ENCODE assay signal across 8 cellular contexts in genomic region chr10:15168781-15169554, GRCh38. TPM values are rescaled to one million over a fixed set of nuclear protein-coding genes. Genes with fewer than 3 reads are reported as not detected.
DNase-seq lines count a peak whose midpoint lies in the region; ATAC-seq and TF ChIP-seq lines count a peak whose summit lies in the region.

No MANE protein-coding gene starts in this region.

- H3K9me3 Mint-ChIP-seq in activated CD8-positive, alpha-beta T cell treated with anti-CD3 and anti-CD28 coated beads for 36 hours: no peaks in the 10 kb centered on the region

- peak overlapping the region; percentile 66 for H3K27ac ChIP-seq in lower lobe of right lung

- H3K36me3 ChIP-seq in BE2C (no peaks in the 10 kb centered on the region), lower lobe of right lung (no peaks in the 10 kb centered on the region)

- peaks cover 43% of the 10 kb centered on the region for H3K4me1 Mint-ChIP-seq in activated CD8-positive, alpha-beta T cell treated with anti-CD3 and anti-CD28 coated beads for 36 hours (ENCODE audit: low read depth)

- POLR2A ChIA-PET in activated CD8-positive, alpha-beta T cell treated with anti-CD3 and anti-CD28 coated beads for 36 hours (lab: Charles Lee): interaction anchor here (0.7 to 1.4 kb wide), 3 partner anchors 12 to 72 kb away, joined by 3 to 4 read pairs (median 3); partner anchors contain the start of gene RPP38

- peaks cover 4% of the 10 kb centered on the region for H3K4me1 ChIP-seq in BE2C
- peaks cover 39% of the 10 kb centered on the region for H3K4me1 ChIP-seq in lower lobe of right lung

- H3K27ac Mint-ChIP-seq in activated CD8-positive, alpha-beta T cell treated with anti-CD3 and anti-CD28 coated beads for 36 hours: peak overlapping the region; percentile 77

- peak overlapping the region; percentile 29 for H3K4me3 ChIP-seq in BE2C (ENCODE audit: low read depth, low read length)
- H3K4me3 ChIP-seq in lower lobe of right lung: peak overlapping the region; percentile 34

- CTCF ChIA-PET in activated CD8-positive, alpha-beta T cell treated with anti-CD3 and anti-CD28 coated beads for 36 hours (lab: Charles Lee): interaction anchor here (0.6 to 2.5 kb wide), 5 partner anchors 21 to 64 kb away, joined by 3 to 11 read pairs (median 3); no protein-coding TSS in a partner anchor

- H3K9me3 ChIP-seq in BE2C: no peaks in the 10 kb centered on the region
- no peaks in the 10 kb centered on the region for H3K9me3 ChIP-seq in lower lobe of right lung

- TF ChIP-seq CTCF in BE2C (IDR thresholded peaks at IDR 0.05; ENCODE audit: low read depth, low read length) (no peak), lower lobe of right lung (IDR thresholded peaks at IDR 0.05) (no peak)
- TF ChIP-seq CTCF in activated CD8-positive, alpha-beta T cell treated with anti-CD3 and anti-CD28 coated beads for 36 hours (IDR thresholded peaks at IDR 0.05): no peak

- peak overlapping the region; percentile 57 for H3K4me3 Mint-ChIP-seq in activated CD8-positive, alpha-beta T cell treated with anti-CD3 and anti-CD28 coated beads for 36 hours

- peaks cover 4% of the 10 kb centered on the region for H3K36me3 Mint-ChIP-seq in activated CD8-positive, alpha-beta T cell treated with anti-CD3 and anti-CD28 coated beads for 36 hours (ENCODE audit: low read depth)

- H3K27me3 Mint-ChIP-seq in activated CD8-positive, alpha-beta T cell treated with anti-CD3 and anti-CD28 coated beads for 36 hours: no peaks in the 10 kb centered on the region

- peak; percentile 37 for ATAC-seq in GM19328 (IDR thresholded peaks at IDR 0.05; ENCODE audit: unreplicated experiment)
- peak; percentile 44 for ATAC-seq in HG03460 (IDR thresholded peaks at IDR 0.05; ENCODE audit: unreplicated experiment)
- peak; percentile 90 for ATAC-seq in activated CD8-positive, alpha-beta T cell treated with anti-CD3 and anti-CD28 coated beads for 36 hours
- peak; percentile 90 to 96 for ATAC-seq in lower lobe of right lung

- DNase-seq in BE2C: peak; percentile 97
- DNase-seq in NCI-H748 treated with DMSO at 0.1 percent for 48 hours (lab: John Stamatoyannopoulos, UW): peak; percentile 58
- peak; percentile 98 for DNase-seq in activated CD8-positive, alpha-beta T cell treated with anti-CD3 and anti-CD28 coated beads for 36 hours
- DNase-seq in dermis microvascular lymphatic vessel endothelial cell (ENCODE audit: low read depth in 2 of 2): peak; percentile 90 to 97
- DNase-seq in lower lobe of right lung: peak; percentile 96
- peak; percentile 97 to 98 (median 97) for DNase-seq in stimulated activated CD4-positive, alpha-beta T cell treated with anti-CD3 and anti-CD28 coated beads, TNF-alpha, amount 100 ng/mL, for 1 hour (ENCODE audit: low read depth in 3 of 3, low spot score in 1 of 3)

- intact Hi-C loops in activated CD8-positive, alpha-beta T cell treated with anti-CD3 and anti-CD28 coated beads for 36 hours (cut with micrococcal nuclease): no loop called here
- intact Hi-C loops in lower lobe of right lung (cut with DNase I): no loop called here

- no peaks in the 10 kb centered on the region for H3K27me3 ChIP-seq in BE2C
- H3K27me3 ChIP-seq in lower lobe of right lung (ENCODE audit: low read depth): no peaks in the 10 kb centered on the region

RNA-seq across cellular contexts. Expression of gene NMT2, which starts 0.5 kb away (rescaled TPM):
- polyA plus RNA-seq in BE2C (2012; ENCODE audit: insufficient read depth, insufficient read length, low read depth): 4.8 TPM
- 10 to 100 TPM; 15.9 to 16.2 TPM for total RNA-seq in activated CD8-positive, alpha-beta T cell treated with anti-CD3 and anti-CD28 coated beads for 36 hours
- 41.2 and 46.1 TPM in 2 replicates for total RNA-seq in dermis microvascular lymphatic vessel endothelial cell
- total RNA-seq in lower lobe of right lung: 10.2 TPM

Comparison
In these comparisons a context has a peak if more than half of its experiments do, and no peak if none do; other contexts are left out.
1. Peak in every context shown above with its lines: DNase-seq, ATAC-seq, H3K4me3 ChIP-seq and H3K27ac ChIP-seq.
2. ATAC-seq: peak in every context shown above with its lines; median percentile 93 in lower lobe of right lung; 90 in activated CD8-positive, alpha-beta T cell treated with anti-CD3 and anti-CD28 coated beads for 36 hours; 44 in HG03460; 37 in GM19328.